Comparison of ENCODE assay signal across 12 cellular contexts in genomic region chr1:172398193-172398592, GRCh38. TPM values are rescaled to one million over a fixed set of nuclear protein-coding genes. Genes with fewer than 3 reads are reported as not detected.
DNase-seq lines count a peak whose midpoint lies in the region; ATAC-seq and TF ChIP-seq lines count a peak whose summit lies in the region.
"Had no signal": no experiment of that assay in that cellular context is flagged by ENCODE, and none has a peak within 500 bp of the region (broad histone marks: within the 10 kb centered on the region; RNA-seq: fewer than 3 reads in every experiment).

No MANE protein-coding gene starts in this region.

- H4K20me1 ChIP-seq in Loucy (ENCODE audit: insufficient read depth, low read length, poor library complexity, severe bottlenecking) = no peaks in the 10 kb centered on the region

- H3K9me2 ChIP-seq in Loucy (replicated peaks; ENCODE audit: low read depth, low read length) = no peaks in the 10 kb centered on the region

- ATAC-seq in left colon = peak; percentile 24
- ATAC-seq in HG03460 (IDR thresholded peaks at IDR 0.05; ENCODE audit: unreplicated experiment) = no peak
- ATAC-seq: activated CD4-positive, CD25-positive, alpha-beta regulatory T cell treated with anti-CD3 and anti-CD28 coated beads, Interleukin-2, amount 50 U/mL, for 24 hours had no signal

- H3K27ac Mint-ChIP-seq in brain (peak overlapping the region in 4 of 5 experiments; percentile 72 to 92 (median 84)), nephron progenitor cell (no peak overlapping the region)
- H3K27ac Mint-ChIP-seq in activated CD4-positive, alpha-beta memory T cell treated with anti-CD3 and anti-CD28 coated beads for 36 hours = no peak overlapping the region

- no peak for TF ChIP-seq CTCF in Loucy (conservative IDR thresholded peaks at IDR 0.05; ENCODE audit: low read length)
- TF ChIP-seq CTCF in brain (conservative IDR thresholded peaks at IDR 0.05) = no peak
- no peak for TF ChIP-seq CTCF in nephron progenitor cell (IDR thresholded peaks at IDR 0.05)

- CTCF ChIA-PET in activated CD4-positive, alpha-beta memory T cell treated with anti-CD3 and anti-CD28 coated beads for 36 hours (lab: Charles Lee) = interaction anchor here (0.6 to 4.8 kb wide), 10 partner anchors 21 to 396 kb away, joined by 3 to 47 read pairs (median 9); partner anchors contain the start of gene PIGC

- H3K36me3 ChIP-seq in Loucy (ENCODE audit: insufficient read depth, low read length) = no peaks in the 10 kb centered on the region
- H3K36me3 ChIP-seq: adrenal gland had no signal

- H3K27me3 ChIP-seq in Loucy (ENCODE audit: insufficient read depth, low read length, poor library complexity, severe bottlenecking) = no peaks in the 10 kb centered on the region
- H3K27me3 ChIP-seq: adrenal gland had no signal

- H3K4me1 Mint-ChIP-seq in brain = peaks cover 63% of the 10 kb centered on the region
- peaks cover 71% of the 10 kb centered on the region for H3K4me1 Mint-ChIP-seq in activated CD4-positive, alpha-beta memory T cell treated with anti-CD3 and anti-CD28 coated beads for 36 hours (ENCODE audit: low read depth)
- peaks cover 51% of the 10 kb centered on the region for H3K4me1 Mint-ChIP-seq in nephron progenitor cell

- H3K4me3 ChIP-seq in Loucy (ENCODE audit: low read length, poor library complexity, severe bottlenecking) = no peak overlapping the region
- H3K4me3 ChIP-seq: adrenal gland had no signal

- H2AFZ ChIP-seq in Loucy (ENCODE audit: low read length) = peak overlapping the region; percentile 54; the same call in 1 of the 2 replicates

- DNase-seq in left colon = no peak
- peak; percentile 69 for DNase-seq in superior temporal gyrus (ENCODE audit: extremely low spot score)
- no peak for DNase-seq in activated CD4-positive, alpha-beta memory T cell treated with anti-CD3 and anti-CD28 coated beads for 36 hours
- DNase-seq in nephron progenitor cell = no peak
- DNase-seq in stimulated activated CD4-positive, alpha-beta T cell treated with anti-CD3 and anti-CD28 coated beads, Interleukin-4, amount 100 ng/mL, for 1 hour = no peak
- DNase-seq: adrenal gland, NCI-H187 had no signal

- peak overlapping the region in 1 of 5 experiments; percentile 1 for H3K4me3 Mint-ChIP-seq in brain
- no peak overlapping the region for H3K4me3 Mint-ChIP-seq in activated CD4-positive, alpha-beta memory T cell treated with anti-CD3 and anti-CD28 coated beads for 36 hours
- H3K4me3 Mint-ChIP-seq in nephron progenitor cell = no peak overlapping the region

- H3K4me1 ChIP-seq in Loucy (ENCODE audit: insufficient read depth, low read length, poor library complexity, severe bottlenecking) = peaks cover 32% of the 10 kb centered on the region

- POLR2A ChIA-PET in activated CD4-positive, alpha-beta memory T cell treated with anti-CD3 and anti-CD28 coated beads for 36 hours (lab: Charles Lee) = no interaction called here

- H3K9ac ChIP-seq in Loucy (ENCODE audit: low read depth, low read length, poor library complexity, severe bottlenecking) = no peak overlapping the region

- H3K9me3 ChIP-seq in Loucy (ENCODE audit: insufficient read depth, low read depth, low read length) = no peaks in the 10 kb centered on the region
- H3K9me3 ChIP-seq: adrenal gland had no signal

- H3K27me3 Mint-ChIP-seq in brain = no peaks in the 10 kb centered on the region
- H3K27me3 Mint-ChIP-seq in activated CD4-positive, alpha-beta memory T cell treated with anti-CD3 and anti-CD28 coated beads for 36 hours = no peaks in the 10 kb centered on the region
- peaks cover 4% of the 10 kb centered on the region for H3K27me3 Mint-ChIP-seq in nephron progenitor cell (ENCODE audit: low read depth, poor library complexity)

- H3K36me3 Mint-ChIP-seq in brain (peaks cover 4% of the 10 kb centered on the region), nephron progenitor cell (ENCODE audit: low read depth) (peaks cover 8% of the 10 kb centered on the region)
- H3K36me3 Mint-ChIP-seq in activated CD4-positive, alpha-beta memory T cell treated with anti-CD3 and anti-CD28 coated beads for 36 hours = no peaks in the 10 kb centered on the region

- no peaks in the 10 kb centered on the region for H3K9me3 Mint-ChIP-seq in brain
- no peaks in the 10 kb centered on the region for H3K9me3 Mint-ChIP-seq in activated CD4-positive, alpha-beta memory T cell treated with anti-CD3 and anti-CD28 coated beads for 36 hours
- no peaks in the 10 kb centered on the region for H3K9me3 Mint-ChIP-seq in nephron progenitor cell

- H3F3A ChIP-seq in Loucy (ENCODE audit: low read depth) = no peaks in the 10 kb centered on the region

- H3K4me2 ChIP-seq in Loucy (ENCODE audit: low read depth, low read length, poor library complexity, severe bottlenecking) = no peak overlapping the region

- H3K79me2 ChIP-seq in Loucy (ENCODE audit: insufficient read depth, low read length) = no peaks in the 10 kb centered on the region

- intact Hi-C loops in left colon (cut with DNase I, micrococcal nuclease) = loop anchor here (5.0 to 10.0 kb wide), 2 partner anchors 261 to 313 kb away; no protein-coding TSS in a partner anchor
- intact Hi-C loops in activated CD4-positive, alpha-beta memory T cell treated with anti-CD3 and anti-CD28 coated beads for 36 hours (cut with micrococcal nuclease) = loop anchor here (2.0 kb wide), 1 partner anchor 47 kb away; the partner anchor contains the start of gene PIGC

RNA-seq across cellular contexts. Expression of gene C1orf105, which starts 22.3 kb away (rescaled TPM):
- not detected for polyA plus RNA-seq in brain (ENCODE audit: insufficient read depth, low read depth, low replicate concordance)
- not detected for total RNA-seq in left colon
- not detected for total RNA-seq in activated CD4-positive, alpha-beta memory T cell treated with anti-CD3 and anti-CD28 coated beads for 36 hours
- total RNA-seq: glomerular endothelial cell had no signal

RNA-seq across cellular contexts. Expression of gene PIGC, which starts 45.7 kb away (rescaled TPM):
- 19.8 TPM for polyA plus RNA-seq in brain (ENCODE audit: insufficient read depth, low read depth, low replicate concordance)
- 10 to 100 TPM; 22.9 to 24.1 TPM for total RNA-seq in left colon
- 10 to 100 TPM; 16.6 to 17.4 TPM for total RNA-seq in activated CD4-positive, alpha-beta memory T cell treated with anti-CD3 and anti-CD28 coated beads for 36 hours

Comparison
In these comparisons a context has a peak if more than half of its experiments do, and no peak if none do; other contexts are left out.
1. H3K27ac Mint-ChIP-seq: peak in brain (4 of 5); none in activated CD4-positive, alpha-beta memory T cell treated with anti-CD3 and anti-CD28 coated beads for 36 hours (single experiment) and nephron progenitor cell (single experiment).